Comparison of ENCODE assay signal across 21 cellular contexts in genomic region chr3:132569580-132569979, GRCh38. TPM values are rescaled to one million over a fixed set of nuclear protein-coding genes. Genes with fewer than 3 reads are reported as not detected.
DNase-seq lines count a peak whose midpoint lies in the region; TF ChIP-seq lines count a peak whose summit lies in the region.
"Had no signal": no experiment of that assay in that cellular context is flagged by ENCODE, and none has a peak within 500 bp of the region (broad histone marks: within the 10 kb centered on the region; RNA-seq: fewer than 3 reads in every experiment).

No MANE protein-coding gene starts in this region.

- H3K9ac ChIP-seq in KMS-11: peak overlapping the region; percentile 41; the same call in 1 of the 2 replicates

- TF ChIP-seq POLR2A in esophagus muscularis mucosa (IDR thresholded peaks at IDR 0.05; ENCODE audit: low read depth): no peak
- TF ChIP-seq POLR2A in sigmoid colon (IDR thresholded peaks at IDR 0.05): no peak

- H3K4me2 ChIP-seq in KMS-11: peak overlapping the region; percentile 79

- peaks cover 58% of the 10 kb centered on the region for H3K4me1 ChIP-seq in KMS-11 (ENCODE audit: low read depth, poor library complexity, severe bottlenecking)
- H3K4me1 ChIP-seq in esophagus muscularis mucosa: peaks cover 0 to 32% (median 13%) of the 10 kb centered on the region in 4 donors
- H3K4me1 ChIP-seq in sigmoid colon: peaks cover 0 to 15% (median 10%) of the 10 kb centered on the region in 4 donors
- H3K4me1 ChIP-seq: BE2C had no signal

- H2AFZ ChIP-seq in KMS-11 (ENCODE audit: low read depth): peak overlapping the region; percentile 51

- no peaks in the 10 kb centered on the region for H3K79me2 ChIP-seq in KMS-11 (ENCODE audit: insufficient read depth, low read depth)

- TF ChIP-seq CTCF in KMS-11 (conservative IDR thresholded peaks at IDR 0.05; ENCODE audit: low read depth, low read length) (no peak), esophagus muscularis mucosa (IDR thresholded peaks at IDR 0.05) (no peak), sigmoid colon (IDR thresholded peaks at IDR 0.05) (no peak)

- H3K27ac ChIP-seq in KMS-11: peak overlapping the region; percentile 84
- H3K27ac ChIP-seq in esophagus muscularis mucosa (replicated peaks in 1 of 4): peak overlapping the region; percentile 28 to 48 (median 38)
- peak overlapping the region in 3 of 4 donors; percentile 0 to 53 (median 49) for H3K27ac ChIP-seq in sigmoid colon

- DNase-seq in GM03348 (ENCODE audit: low spot score): peak; percentile 20
- DNase-seq in esophagus muscularis mucosa (ENCODE audit: extremely low spot score): no peak
- DNase-seq in sigmoid colon: no peak
- no peak for DNase-seq in CD1c-positive myeloid dendritic cell (ENCODE audit: extremely low spot score)
- DNase-seq in NCI-H1694 (lab: John Stamatoyannopoulos, UW): no peak
- no peak for DNase-seq in inferior parietal cortex (ENCODE audit: extremely low spot score)
- DNase-seq: activated CD8-positive, alpha-beta memory T cell treated with anti-CD3 and anti-CD28 coated beads, Interleukin-2, amount 10 ng/mL, durations not matched to agents 7 days and 5 days; activated naive CD4-positive, alpha-beta T cell treated with Interleukin-2 at 50 U/mL for 16 hours; BE2C; effector CD4-positive, alpha-beta T cell; GDM1; hypothalamus; mucosa of descending colon; NCI-H2081 treated with DMSO at 0.1 percent for 48 hours; NCI-H524; SIG-M5; substantia nigra; T-helper 17 cell had no signal

- WGBS in esophagus muscularis mucosa: 52% methylated on average over 1 of the region's 1 CpG
- 43 to 81% methylated on average over 1 of the region's 1 CpG for WGBS in sigmoid colon, 2 donors

- H3K9me3 ChIP-seq in esophagus muscularis mucosa (no peaks in the 10 kb centered on the region), sigmoid colon (no peaks in the 10 kb centered on the region)
- H3K9me3 ChIP-seq: BE2C, mucosa of descending colon had no signal

- H4K20me1 ChIP-seq in KMS-11 (ENCODE audit: insufficient read depth): no peaks in the 10 kb centered on the region

- H3K4me3 ChIP-seq in KMS-11 (IDR thresholded peaks at IDR 0.05; ENCODE audit: insufficient read depth, low read depth, low read length) (no peak overlapping the region), esophagus muscularis mucosa (no peak overlapping the region), sigmoid colon (no peak overlapping the region)
- H3K4me3 ChIP-seq: mucosa of descending colon had no signal

- H3K36me3 ChIP-seq in KMS-11 (ENCODE audit: insufficient read depth) (no peaks in the 10 kb centered on the region), esophagus muscularis mucosa (peaks cover 0 to 14% (median 7%) of the 10 kb centered on the region in 4 donors), sigmoid colon (peaks cover 0 to 17% (median 0%) of the 10 kb centered on the region in 4 donors)
- H3K36me3 ChIP-seq: BE2C had no signal

- TF ChIP-seq EP300 in esophagus muscularis mucosa (IDR thresholded peaks at IDR 0.05) (no peak), sigmoid colon (IDR thresholded peaks at IDR 0.05) (no peak)

- H3K27me3 ChIP-seq in KMS-11 (ENCODE audit: insufficient read depth, low read depth) (no peaks in the 10 kb centered on the region), esophagus muscularis mucosa (no peaks in the 10 kb centered on the region), sigmoid colon (no peaks in the 10 kb centered on the region)
- H3K27me3 ChIP-seq: BE2C had no signal

- intact Hi-C loops in esophagus muscularis mucosa (cut with DNase I): no loop called here
- intact Hi-C loops in sigmoid colon (cut with DNase I): no loop called here

RNA-seq across cellular contexts. Expression of gene ACKR4, which starts 27.5 kb away (rescaled TPM):
- total RNA-seq in esophagus muscularis mucosa: 1 to 10 TPM in 1 of 4 donors, under 1 TPM in 3; 0.42 to 2.2 (median 0.84) TPM
- total RNA-seq in sigmoid colon: 1 to 10 TPM in 2 of 4 donors, under 1 TPM in 1, not detected in 1; 0.54 to 5.0 (median 3.2) TPM
- 1 to 10 TPM in 1 of 3 donors, under 1 TPM in 1, not detected in 1; 0.60 to 2.0 TPM for polyA plus RNA-seq in sigmoid colon
- total RNA-seq: activated CD8-positive, alpha-beta memory T cell treated with anti-CD3 and anti-CD28 coated beads, Interleukin-2, amount 10 ng/mL, durations not matched to agents 7 days and 5 days; kidney epithelial cell had no signal
- polyA plus RNA-seq: IgD-negative memory B cell had no signal
